Comparison of ENCODE assay signal across 20 cellular contexts in genomic region chr21:46244602-46245001, GRCh38. TPM values are rescaled to one million over a fixed set of nuclear protein-coding genes. Genes with fewer than 3 reads are reported as not detected.
DNase-seq lines count a peak whose midpoint lies in the region; ATAC-seq and TF ChIP-seq lines count a peak whose summit lies in the region.
"Had no signal": no experiment of that assay in that cellular context is flagged by ENCODE, and none has a peak within 500 bp of the region (broad histone marks: within the 10 kb centered on the region; RNA-seq: fewer than 3 reads in every experiment).

No MANE protein-coding gene starts in this region.

- H3K4me3 ChIP-seq in HEK293 (ENCODE audit: low read depth, low read length) (no peak overlapping the region), WERI-Rb-1 (ENCODE audit: low read depth, low read length) (no peak overlapping the region), gastroesophageal sphincter (no peak overlapping the region), sigmoid colon (no peak overlapping the region)
- H3K4me3 ChIP-seq: BLaER1, MG63 had no signal

- TF ChIP-seq CTCF in HEK293 (tag by site-specific recombination; IDR thresholded peaks at IDR 0.05) (no peak), WERI-Rb-1 (IDR thresholded peaks at IDR 0.05; ENCODE audit: low read depth, low read length) (no peak), gastroesophageal sphincter (IDR thresholded peaks at IDR 0.05) (no peak), sigmoid colon (IDR thresholded peaks at IDR 0.05) (no peak), HFFc6 (IDR thresholded peaks at IDR 0.05) (no peak)

- no peaks in the 10 kb centered on the region for H3K4me1 Mint-ChIP-seq in HFFc6 (ENCODE audit: low read depth)

- H3K4me1 ChIP-seq in HEK293 (ENCODE audit: control insufficient read depth, insufficient read depth, low read length) (no peaks in the 10 kb centered on the region), gastroesophageal sphincter (no peaks in the 10 kb centered on the region), sigmoid colon (peaks cover 0 to 10% (median 4%) of the 10 kb centered on the region in 4 donors)

- DNase-seq in WERI-Rb-1 = no peak
- DNase-seq in sigmoid colon = peak; percentile 59
- no peak for DNase-seq in HFFc6
- DNase-seq in activated CD8-positive, alpha-beta memory T cell treated with anti-CD3 and anti-CD28 coated beads, Interleukin-2, amount 50 U/mL, for 48 hours = no peak
- no peak for DNase-seq in SW480 (ENCODE audit: low spot score)
- DNase-seq: CD4-positive, CD25-positive, alpha-beta regulatory T cell; DMS153; DND-41; HCEC 1CT; KG1; MG63; NCI-H1105 treated with DMSO at 0.1 percent for 48 hours; NCI-H146; NCI-H1930; NCI-H2107; NCI-H524 treated with DMSO at 0.1 percent for 48 hours; NCI-H774 had no signal

- peaks cover 55 to 94% of the 10 kb centered on the region in 2 experiments for H3K36me3 ChIP-seq in HEK293 (ENCODE audit: control insufficient read depth in 2 of 2, insufficient read depth in 1 of 2, low read length in 2 of 2)
- H3K36me3 ChIP-seq in WERI-Rb-1 = peaks cover 93% of the 10 kb centered on the region
- peaks cover 0 to 100% of the 10 kb centered on the region in 2 donors for H3K36me3 ChIP-seq in gastroesophageal sphincter
- H3K36me3 ChIP-seq in sigmoid colon = peaks cover 33 to 99% (median 73%) of the 10 kb centered on the region in 4 donors

- no peaks in the 10 kb centered on the region for H3K27me3 ChIP-seq in WERI-Rb-1 (ENCODE audit: insufficient read depth, low read depth, severe bottlenecking)
- no peaks in the 10 kb centered on the region for H3K27me3 ChIP-seq in gastroesophageal sphincter
- H3K27me3 ChIP-seq in sigmoid colon = no peaks in the 10 kb centered on the region
- H3K27me3 ChIP-seq: BLaER1, MG63 had no signal

- 80% methylated on average over 5 of the region's 8 CpGs; no CpG with 5 or more reads in 1 of the 2 donors for WGBS in gastroesophageal sphincter (ENCODE audit: low coverage in 1 of 2), 2 donors
- 92 to 95% methylated on average over 8 of the region's 8 CpGs for WGBS in sigmoid colon, 2 donors

- peak; percentile 13 for ATAC-seq in gastroesophageal sphincter

- H3K27ac ChIP-seq in HEK293 (ENCODE audit: extremely low read depth, low read depth, low read length) (no peak overlapping the region), WERI-Rb-1 (peak overlapping the region; percentile 52), gastroesophageal sphincter (no peak overlapping the region), sigmoid colon (no peak overlapping the region)
- H3K27ac ChIP-seq: BLaER1 had no signal

- TF ChIP-seq POLR2A in gastroesophageal sphincter (IDR thresholded peaks at IDR 0.05) (no peak), sigmoid colon (IDR thresholded peaks at IDR 0.05) (no peak)

- peaks cover 3% of the 10 kb centered on the region; the same call in 1 of the 2 replicates for H3K27me3 Mint-ChIP-seq in HFFc6 (ENCODE audit: insufficient read depth)
- H3K27me3 Mint-ChIP-seq: CD4-positive, CD25-positive, alpha-beta regulatory T cell had no signal

- H3K27ac Mint-ChIP-seq in HFFc6 = no peak overlapping the region
- H3K27ac Mint-ChIP-seq: CD4-positive, CD25-positive, alpha-beta regulatory T cell had no signal

- CTCF ChIA-PET in HEK293 (lab: Yijun Ruan, JAX) = interaction anchor here (0.5 to 0.6 kb wide), 2 partner anchors 9 to 192 kb away, joined by 3 read pairs; no protein-coding TSS in a partner anchor

- H3K9me3 Mint-ChIP-seq in HFFc6 = no peaks in the 10 kb centered on the region
- H3K9me3 Mint-ChIP-seq: CD4-positive, CD25-positive, alpha-beta regulatory T cell had no signal

- intact Hi-C loops in sigmoid colon (cut with DNase I) = no loop called here

- TF ChIP-seq EP300 in gastroesophageal sphincter (IDR thresholded peaks at IDR 0.05) = no peak
- TF ChIP-seq EP300 in sigmoid colon (IDR thresholded peaks at IDR 0.05) = no peak

- peaks cover 33% of the 10 kb centered on the region for H3K36me3 Mint-ChIP-seq in HFFc6 (ENCODE audit: low read depth)

- POLR2A ChIA-PET in HEK293 (lab: Yijun Ruan, JAX) = interaction anchor here (0.6 kb wide), 1 partner anchor 271 kb away, joined by 4 read pairs; no protein-coding TSS in a partner anchor

- H3K4me3 Mint-ChIP-seq in HFFc6 = no peak overlapping the region
- H3K4me3 Mint-ChIP-seq: CD4-positive, CD25-positive, alpha-beta regulatory T cell had no signal

- no peaks in the 10 kb centered on the region for H3K9me3 ChIP-seq in HEK293 (ENCODE audit: control insufficient read depth, insufficient read depth, low read depth, low read length)
- H3K9me3 ChIP-seq in WERI-Rb-1 (ENCODE audit: severe bottlenecking) = no peaks in the 10 kb centered on the region
- no peaks in the 10 kb centered on the region for H3K9me3 ChIP-seq in gastroesophageal sphincter
- no peaks in the 10 kb centered on the region for H3K9me3 ChIP-seq in sigmoid colon
- H3K9me3 ChIP-seq: BLaER1, MG63 had no signal

TF ChIP-seq in HEK293, 187 proteins besides CTCF, POLR2A, EP300 and RAD21:
- peak; percentile 34 for TF ChIP-seq GLIS1 (tag by site-specific recombination; IDR thresholded peaks at IDR 0.05)
- no peak for TF ChIP-seq ZNF350 (tag by site-specific recombination; IDR thresholded peaks at IDR 0.05)
TF ChIP-seq in HEK293: peak in this region for 1.

RNA-seq across cellular contexts. Expression of gene LSS, which starts 16.0 kb away (rescaled TPM):
- total RNA-seq in gastroesophageal sphincter (100 to 1,000 TPM in 1 of 4 donors, 10 to 100 TPM in 3; 57.7 to 104 (median 85.7) TPM), sigmoid colon (10 to 100 TPM; 47.6 to 63.7 (median 57.0) TPM)
- polyA plus RNA-seq in sigmoid colon = 10 to 100 TPM; 17.4 to 78.6 (median 27.5) TPM
- 10 to 100 TPM; 47.9 to 61.3 (median 50.6) TPM for total RNA-seq in HFFc6 (2021; fragmentation: NEBNext Ultra II Directional; extraction: Animal tissue kit (Norgen Biotek cat#: 25700))

RNA-seq across cellular contexts. Expression of gene MCM3AP, which starts 40.8 kb away (rescaled TPM):
- 10 to 100 TPM; 61.6 to 95.4 (median 71.7) TPM for total RNA-seq in gastroesophageal sphincter
- 10 to 100 TPM; 41.1 to 92.8 (median 52.5) TPM for total RNA-seq in sigmoid colon
- 10 to 100 TPM; 16.9 to 53.1 (median 19.8) TPM for polyA plus RNA-seq in sigmoid colon
- total RNA-seq in HFFc6 (2021; fragmentation: NEBNext Ultra II Directional; extraction: Animal tissue kit (Norgen Biotek cat#: 25700)) = 10 to 100 TPM; 85.7 to 91.8 (median 86.9) TPM

RNA-seq across cellular contexts. Expression of gene YBEY, which starts 41.5 kb away (rescaled TPM):
- 10 to 100 TPM in 3 of 4 donors, 1 to 10 TPM in 1; 6.1 to 16.3 (median 13.3) TPM for total RNA-seq in gastroesophageal sphincter
- 10 to 100 TPM in 3 of 4 donors, 1 to 10 TPM in 1; 9.0 to 15.1 (median 13.2) TPM for total RNA-seq in sigmoid colon
- polyA plus RNA-seq in sigmoid colon = 10 to 100 TPM; 16.2 to 36.6 (median 30.3) TPM
- 10 to 100 TPM; 12.5 to 16.0 (median 15.5) TPM for total RNA-seq in HFFc6 (2021; fragmentation: NEBNext Ultra II Directional; extraction: Animal tissue kit (Norgen Biotek cat#: 25700))
